ENCODE assay signal across 8 cellular contexts in the genomic region with DNA sequence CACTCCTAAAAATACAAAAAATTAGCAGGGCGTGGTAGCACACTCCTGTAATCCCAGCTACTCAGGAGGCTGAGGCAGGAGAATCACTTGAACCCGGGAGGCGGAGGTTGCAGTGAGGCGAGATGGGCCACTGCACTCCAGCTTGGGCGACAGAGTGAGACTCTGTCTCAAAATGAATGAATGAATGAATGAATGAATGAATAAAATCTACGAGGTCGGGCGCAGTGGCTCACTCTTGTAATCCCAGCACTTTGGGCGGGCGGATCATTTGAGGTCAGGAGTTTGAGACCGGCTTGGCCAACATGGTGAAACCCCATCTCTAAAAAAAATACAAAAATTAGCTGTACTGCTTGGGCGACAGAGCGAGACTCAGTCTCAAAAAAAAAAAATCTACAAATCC. TPM values are rescaled to one million over a fixed set of nuclear protein-coding genes. Genes with fewer than 3 reads are reported as not detected.
A peak's percentile ranks its signal among the peaks of the same experiment; 100 is the strongest.
DNase-seq lines count a peak whose midpoint lies in the region; ATAC-seq, FAIRE-seq and TF ChIP-seq lines count a peak whose summit lies in the region.
"Not testable (repeated sequence)": the region's sequence is repeated elsewhere in the genome, so short reads cannot be mapped to it uniquely, and the experiment has no call there.

No MANE protein-coding gene starts in this region.

- H2AFZ ChIP-seq in SK-N-SH (ENCODE audit: low read depth): peak overlapping the region; percentile 98
- peak overlapping the region; percentile 85 for H2AFZ ChIP-seq in endothelial cell of umbilical vein (ENCODE audit: low read depth, low read length)

- not testable (repeated sequence) for H4K20me1 ChIP-seq in SK-N-SH (ENCODE audit: insufficient read depth); endothelial cell of umbilical vein (replicated peaks; ENCODE audit: control insufficient read depth, extremely low read depth, insufficient read depth, low read length)

- not testable (repeated sequence) for TF ChIP-seq CTCF in CD8-positive, alpha-beta T cell (IDR thresholded peaks at IDR 0.05); SK-N-SH (IDR thresholded peaks at IDR 0.05); endothelial cell of umbilical vein (IDR thresholded peaks at IDR 0.05; ENCODE audit: extremely low read depth in 1 of 2, insufficient read depth in 1 of 2, low read depth in 1 of 2, low read length in 2 of 2); osteocyte (IDR thresholded peaks at IDR 0.05); tibial artery (IDR thresholded peaks at IDR 0.05)

- H3K4me3 Mint-ChIP-seq in CD8-positive, alpha-beta T cell: peak overlapping the region; percentile 83
- H3K4me3 Mint-ChIP-seq in activated naive CD8-positive, alpha-beta T cell treated with anti-CD3 and anti-CD28 coated beads, Interleukin-2, amount 50 U/mL, for 24 hours: peak overlapping the region; percentile 88
- H3K4me3 Mint-ChIP-seq in osteocyte (ENCODE audit: unreplicated experiment): peak overlapping the region; percentile 80

- H3K4me2 ChIP-seq in SK-N-SH (peak overlapping the region; percentile 87), endothelial cell of umbilical vein (ENCODE audit: insufficient read depth, low read length) (peak overlapping the region; percentile 51)

- not testable (repeated sequence) for H3K9me3 ChIP-seq in CD8-positive, alpha-beta T cell (ENCODE audit: low read length); SK-N-SH; endothelial cell of umbilical vein (replicated peaks; ENCODE audit: control insufficient read depth, insufficient read depth, low read length); tibial artery

- not testable (repeated sequence) for TF ChIP-seq RAD21 in SK-N-SH (IDR thresholded peaks at IDR 0.05; ENCODE audit: low read length)

- H3K4me3 ChIP-seq in CD8-positive, alpha-beta T cell (ENCODE audit: low read depth, low read length): peak overlapping the region; percentile 96
- H3K4me3 ChIP-seq in SK-N-SH (ENCODE audit: low read depth in 2 of 2, low read length in 1 of 2) (peak overlapping the region; percentile 65 to 75), endothelial cell of umbilical vein (replicated peaks in 1 of 3; ENCODE audit: insufficient read depth in 1 of 3, low read depth in 1 of 3, low read length in 3 of 3) (peak overlapping the region; percentile 29 to 69 (median 62)), tibial artery (peak overlapping the region; percentile 85 to 89)

- TF ChIP-seq POLR2A in endothelial cell of umbilical vein (IDR thresholded peaks at IDR 0.05; ENCODE audit: low read depth, low read length): not testable (repeated sequence)

- not testable (repeated sequence) for H3F3A ChIP-seq in SK-N-SH (replicated peaks; ENCODE audit: insufficient read depth)

- 0 out of 2 replicates have a peak overlapping the region, but pooled peaks have one; percentile 75 for H3K9ac ChIP-seq in SK-N-SH
- H3K9ac ChIP-seq in endothelial cell of umbilical vein (replicated peaks; ENCODE audit: extremely low read depth, insufficient read depth, low read length): not testable (repeated sequence)

- intact Hi-C loops in CD8-positive, alpha-beta T cell (cut with DNase I, micrococcal nuclease); endothelial cell of umbilical vein (cut with micrococcal nuclease): not testable (repeated sequence)
- intact Hi-C loops in tibial artery (cut with DNase I; ENCODE audit: low total_unique reads): loop anchor here (2.0 kb wide), 1 partner anchor 37 kb away; no protein-coding TSS in a partner anchor

- TF ChIP-seq EP300 in SK-N-SH (IDR thresholded peaks at IDR 0.05; ENCODE audit: borderline replicate concordance in 1 of 2, low read depth in 1 of 2, low read length in 1 of 2): not testable (repeated sequence)

- H3K27me3 ChIP-seq in CD8-positive, alpha-beta T cell (ENCODE audit: insufficient read depth, low read length); SK-N-SH (ENCODE audit: insufficient read depth); endothelial cell of umbilical vein (ENCODE audit: control insufficient read depth in 2 of 2, insufficient read depth in 2 of 2, low read length in 2 of 2); layer of hippocampus (ENCODE audit: control insufficient read depth, insufficient read depth, low read length); tibial artery: not testable (repeated sequence)

- not testable (repeated sequence) for H3K9me1 ChIP-seq in endothelial cell of umbilical vein (replicated peaks; ENCODE audit: control insufficient read depth, extremely low read depth, insufficient read depth, low read length)

- not testable (repeated sequence) for FAIRE-seq in endothelial cell of umbilical vein (lab: Jason Lieb, UNC)

- dilution Hi-C loops in endothelial cell of umbilical vein (cut with MboI; ENCODE audit: extremely low pct_ligation_motif_present, low sequenced_read_pairs): not testable (repeated sequence)

- H3K79me2 ChIP-seq in SK-N-SH (ENCODE audit: insufficient read depth); endothelial cell of umbilical vein (ENCODE audit: control insufficient read depth, insufficient read depth, low read length): not testable (repeated sequence)

- H3K9me3 Mint-ChIP-seq in CD8-positive, alpha-beta T cell; activated naive CD8-positive, alpha-beta T cell treated with anti-CD3 and anti-CD28 coated beads, Interleukin-2, amount 50 U/mL, for 24 hours; osteocyte (ENCODE audit: unreplicated experiment): not testable (repeated sequence)

- H3K27ac ChIP-seq in CD8-positive, alpha-beta T cell (ENCODE audit: low read depth, low read length): peak overlapping the region; percentile 78
- H3K27ac ChIP-seq in SK-N-SH (ENCODE audit: low read depth in 2 of 2, low read length in 1 of 2): peak overlapping the region; percentile 66 to 85; a peak in 2 of 4 replicates
- H3K27ac ChIP-seq in endothelial cell of umbilical vein (ENCODE audit: insufficient read depth, low read depth, low read length): not testable (repeated sequence)
- H3K27ac ChIP-seq in layer of hippocampus (ENCODE audit: low read depth, low read length): peak overlapping the region; percentile 94
- H3K27ac ChIP-seq in tibial artery: peak overlapping the region; percentile 86 to 87

- H3K36me3 ChIP-seq in CD8-positive, alpha-beta T cell (ENCODE audit: insufficient read depth, low read length); SK-N-SH (replicated peaks in 1 of 2; ENCODE audit: control insufficient read depth in 1 of 2, insufficient read depth in 2 of 2, low read length in 1 of 2); endothelial cell of umbilical vein (ENCODE audit: control insufficient read depth in 2 of 2, extremely low read depth in 1 of 2, insufficient read depth in 2 of 2, low read length in 2 of 2); tibial artery: not testable (repeated sequence)

- not testable (repeated sequence) for H3K4me1 ChIP-seq in CD8-positive, alpha-beta T cell (ENCODE audit: insufficient read depth, low read length); SK-N-SH (ENCODE audit: control insufficient read depth in 1 of 2, insufficient read depth in 2 of 2, low read depth in 1 of 2, low read length in 1 of 2); endothelial cell of umbilical vein (ENCODE audit: control insufficient read depth, extremely low read depth, insufficient read depth, low read length)
- peaks cover 0 to 11% (median 3%) of the 10 kb centered on the region in 4 donors for H3K4me1 ChIP-seq in tibial artery

- not testable (repeated sequence) for H3K9me2 ChIP-seq in SK-N-SH

- CTCF ChIA-PET in CD8-positive, alpha-beta T cell (lab: Charles Lee): not testable (repeated sequence)
- CTCF ChIA-PET in SK-N-SH (lab: Yijun Ruan, JAX) (interaction anchor here (1.0 to 1.5 kb wide), 2 partner anchors 17 to 62 kb away, joined by 3 to 4 read pairs; no protein-coding TSS in a partner anchor), endothelial cell of umbilical vein (lab: Charles Lee) (interaction anchor here (1.4 to 1.6 kb wide), 4 partner anchors 9 to 145 kb away, joined by 3 to 16 read pairs (median 6); a partner anchor contains a TSS)

- 85% methylated on average over 13 of the region's 13 CpGs for WGBS in SK-N-SH (ENCODE audit: low lambda C conversion rate)

- H3K27me3 Mint-ChIP-seq in CD8-positive, alpha-beta T cell (ENCODE audit: low read depth); activated naive CD8-positive, alpha-beta T cell treated with anti-CD3 and anti-CD28 coated beads, Interleukin-2, amount 50 U/mL, for 24 hours; osteocyte (ENCODE audit: unreplicated experiment): not testable (repeated sequence)

- DNase-seq in CD8-positive, alpha-beta T cell; SK-N-SH; activated naive CD8-positive, alpha-beta T cell treated with anti-CD3 and anti-CD28 coated beads, Interleukin-2, amount 50 U/mL, for 24 hours; endothelial cell of umbilical vein (ENCODE audit: low read depth, low spot score); osteocyte (ENCODE audit: extremely low spot score, unreplicated experiment); tibial artery: not testable (repeated sequence)

- H3K27ac Mint-ChIP-seq in CD8-positive, alpha-beta T cell: peak overlapping the region; percentile 76
- H3K27ac Mint-ChIP-seq in activated naive CD8-positive, alpha-beta T cell treated with anti-CD3 and anti-CD28 coated beads, Interleukin-2, amount 50 U/mL, for 24 hours: peak overlapping the region; percentile 86
- peak overlapping the region; percentile 68 for H3K27ac Mint-ChIP-seq in osteocyte (ENCODE audit: unreplicated experiment)

- BruUV-seq in endothelial cell of umbilical vein (replicated peaks; lab: Mats Ljungman, UMichigan): not testable (repeated sequence)

- H3K36me3 Mint-ChIP-seq in CD8-positive, alpha-beta T cell; activated naive CD8-positive, alpha-beta T cell treated with anti-CD3 and anti-CD28 coated beads, Interleukin-2, amount 50 U/mL, for 24 hours (ENCODE audit: low read depth); osteocyte (ENCODE audit: unreplicated experiment): not testable (repeated sequence)

- not testable (repeated sequence) for H3K4me1 Mint-ChIP-seq in CD8-positive, alpha-beta T cell (ENCODE audit: low read depth)
- peaks cover 11% of the 10 kb centered on the region for H3K4me1 Mint-ChIP-seq in activated naive CD8-positive, alpha-beta T cell treated with anti-CD3 and anti-CD28 coated beads, Interleukin-2, amount 50 U/mL, for 24 hours
- H3K4me1 Mint-ChIP-seq in osteocyte (ENCODE audit: unreplicated experiment): peaks cover 10% of the 10 kb centered on the region

- POLR2A ChIA-PET in CD8-positive, alpha-beta T cell (lab: Charles Lee): interaction anchor here (0.6 to 1.4 kb wide), 3 partner anchors 8 to 46 kb away, joined by 3 to 9 read pairs (median 4); a partner anchor contains a TSS
- POLR2A ChIA-PET in SK-N-SH (lab: Yijun Ruan, JAX): interaction anchor here (0.9 to 1.4 kb wide), 3 partner anchors 10 to 91 kb away, joined by 3 to 8 read pairs (median 3); a partner anchor contains a TSS
- POLR2A ChIA-PET in endothelial cell of umbilical vein (lab: Charles Lee): not testable (repeated sequence)

- ATAC-seq in CD8-positive, alpha-beta T cell; activated naive CD8-positive, alpha-beta T cell treated with anti-CD3 and anti-CD28 coated beads, Interleukin-2, amount 50 U/mL, for 24 hours: not testable (repeated sequence)
- peak; percentile 3 for ATAC-seq in HG02938 (IDR thresholded peaks at IDR 0.05; ENCODE audit: unreplicated experiment)

RNA-seq across cellular contexts. Expression of a gene that starts 0.5 kb away (rescaled TPM):
- total RNA-seq in CD8-positive, alpha-beta T cell: 1 to 10 TPM; 3.6 to 4.7 TPM
- polyA plus RNA-seq in SK-N-SH (2012; rRNA removed) (10.4 and 11.4 TPM in 2 replicates), endothelial cell of umbilical vein (6.9 and 7.9 TPM in 2 replicates)
- polyA plus RNA-seq in SK-N-SH (2012; cell fraction: cytosol; rRNA removed): 6.1 and 7.4 TPM in 2 replicates
- polyA plus RNA-seq in SK-N-SH (2012; cell fraction: nucleus; rRNA removed): 22.4 and 24.9 TPM in 2 replicates
- total RNA-seq in endothelial cell of umbilical vein (4.0 and 4.2 TPM in 2 replicates), osteocyte (7.8 and 9.4 TPM in 2 replicates)
- polyA plus RNA-seq in endothelial cell of umbilical vein (2011; cell fraction: cytosol; rRNA removed): 4.4 and 5.2 TPM in 2 replicates
- polyA plus RNA-seq in endothelial cell of umbilical vein (2011; cell fraction: nucleus; rRNA removed): 12.3 and 14.7 TPM in 2 replicates
- 3.2 and 3.8 TPM in 2 replicates for polyA plus RNA-seq in endothelial cell of umbilical vein (2012)
- polyA minus RNA-seq in endothelial cell of umbilical vein: 9.0 TPM in 2 replicates
- 4.6 TPM for polyA minus RNA-seq in endothelial cell of umbilical vein (2011; cell fraction: cytosol; rRNA and poly(A)+ RNA removed)
- 4.2 and 5.7 TPM in 2 replicates for polyA minus RNA-seq in endothelial cell of umbilical vein (2011; cell fraction: nucleus; rRNA and poly(A)+ RNA removed)

RNA-seq across cellular contexts. Expression of a gene that starts 38.5 kb away (rescaled TPM):
- total RNA-seq in CD8-positive, alpha-beta T cell: 100 to 1,000 TPM; 115 to 124 TPM
- polyA plus RNA-seq in SK-N-SH (2012; rRNA removed): 29.8 and 30.2 TPM in 2 replicates
- 34.2 and 44.0 TPM in 2 replicates for polyA plus RNA-seq in SK-N-SH (2012; cell fraction: cytosol; rRNA removed)
- polyA plus RNA-seq in SK-N-SH (2012; cell fraction: nucleus; rRNA removed): 33.4 and 43.8 TPM in 2 replicates
- 96.3 and 104 TPM in 2 replicates for total RNA-seq in endothelial cell of umbilical vein
- 9.5 and 14.3 TPM in 2 replicates for polyA plus RNA-seq in endothelial cell of umbilical vein
- 28.3 and 29.9 TPM in 2 replicates for polyA plus RNA-seq in endothelial cell of umbilical vein (2011; cell fraction: cytosol; rRNA removed)
- polyA plus RNA-seq in endothelial cell of umbilical vein (2011; cell fraction: nucleus; rRNA removed): 37.8 and 44.6 TPM in 2 replicates
- 58.6 and 84.1 TPM in 2 replicates for polyA plus RNA-seq in endothelial cell of umbilical vein (2012)
- polyA minus RNA-seq in endothelial cell of umbilical vein: 22.4 and 27.9 TPM in 2 replicates
- polyA minus RNA-seq in endothelial cell of umbilical vein (2011; cell fraction: cytosol; rRNA and poly(A)+ RNA removed): 32.7 TPM
- polyA minus RNA-seq in endothelial cell of umbilical vein (2011; cell fraction: nucleus; rRNA and poly(A)+ RNA removed): 10.9 and 14.0 TPM in 2 replicates
- 81.2 and 101 TPM in 2 replicates for total RNA-seq in osteocyte
